1 cellular context compared by ENCODE assay signal in genomic region chr13:77184455-77184854, GRCh38.
TF ChIP-seq lines count a peak whose summit lies in the region.

No MANE protein-coding gene starts in this region.

TF ChIP-seq in HepG2, 621 proteins besides CTCF, POLR2A, EP300 and RAD21 (continued from another document):
- TF ChIP-seq ZHX2 (IDR thresholded peaks at IDR 0.05; ENCODE audit: low read depth) (no peak), ZHX2 (CRISPR knock-in tag; IDR thresholded peaks at IDR 0.05; ENCODE audit: borderline replicate concordance) (no peak), SPEN (CRISPR knock-in tag; IDR thresholded peaks at IDR 0.05; ENCODE audit: low read depth) (no peak), IKZF4 (CRISPR knock-in tag; IDR thresholded peaks at IDR 0.05; ENCODE audit: borderline replicate concordance, low read depth, not compliant biosample characterization) (no peak), KDM6A (CRISPR knock-in tag; IDR thresholded peaks at IDR 0.05; ENCODE audit: low read depth) (no peak), ZNF441 (CRISPR knock-in tag; IDR thresholded peaks at IDR 0.05; ENCODE audit: borderline replicate concordance) (no peak), ZSCAN9 (CRISPR knock-in tag; IDR thresholded peaks at IDR 0.05; ENCODE audit: borderline replicate concordance) (no peak), ZKSCAN8 (CRISPR knock-in tag; IDR thresholded peaks at IDR 0.05; ENCODE audit: borderline replicate concordance) (no peak), ZNF280D (CRISPR knock-in tag; IDR thresholded peaks at IDR 0.05) (no peak), PLSCR1 (CRISPR knock-in tag; IDR thresholded peaks at IDR 0.05; ENCODE audit: borderline replicate concordance) (no peak), RNF219 (CRISPR knock-in tag; IDR thresholded peaks at IDR 0.05) (no peak), CC2D1A (CRISPR knock-in tag; IDR thresholded peaks at IDR 0.05) (no peak)
